10 cellular contexts compared by ENCODE assay signal in genomic region chr15:52683585-52683984, GRCh38. TPM values are rescaled to one million over a fixed set of nuclear protein-coding genes. Genes with fewer than 3 reads are reported as not detected.
DNase-seq lines count a peak whose midpoint lies in the region; ATAC-seq and TF ChIP-seq lines count a peak whose summit lies in the region.
"Had no signal": no experiment of that assay in that cellular context is flagged by ENCODE, and none has a peak within 500 bp of the region (broad histone marks: within the 10 kb centered on the region; RNA-seq: fewer than 3 reads in every experiment).

No MANE protein-coding gene starts in this region.

- H3K36me3 Mint-ChIP-seq in activated CD8-positive, alpha-beta T cell treated with anti-CD3 and anti-CD28 coated beads for 36 hours (ENCODE audit: low read depth) = no peaks in the 10 kb centered on the region

- CTCF ChIA-PET in activated CD8-positive, alpha-beta T cell treated with anti-CD3 and anti-CD28 coated beads for 36 hours (lab: Charles Lee) = interaction anchor here (0.9 kb wide), 1 partner anchor 427 kb away, joined by 3 read pairs; no protein-coding TSS in a partner anchor

- H3K9me3 ChIP-seq in testis = no peaks in the 10 kb centered on the region

- H3K9me3 Mint-ChIP-seq in activated CD8-positive, alpha-beta T cell treated with anti-CD3 and anti-CD28 coated beads for 36 hours = no peaks in the 10 kb centered on the region

- H3K27me3 ChIP-seq in testis = no peaks in the 10 kb centered on the region

- TF ChIP-seq POLR2A in testis (IDR thresholded peaks at IDR 0.05) = no peak

- DNase-seq in GM12865 (ENCODE audit: low read depth) (peak; percentile 69), testis (no peak), medulla oblongata (ENCODE audit: extremely low spot score) (no peak), NCI-H1092 (lab: John Stamatoyannopoulos, UW) (no peak), hippocampal formation (lab: John Stamatoyannopoulos, UW) (no peak)
- no peak for DNase-seq in activated CD8-positive, alpha-beta T cell treated with anti-CD3 and anti-CD28 coated beads for 36 hours
- DNase-seq: mammary epithelial cell, NCI-H1105 had no signal

- no peak overlapping the region for H3K27ac ChIP-seq in testis

- peaks cover 16% of the 10 kb centered on the region for H3K4me1 ChIP-seq in testis

- no peak for TF ChIP-seq CTCF in GM12865 (IDR thresholded peaks at IDR 0.05; ENCODE audit: insufficient read depth, low read depth, low read length, missing control alignments)
- TF ChIP-seq CTCF in activated CD8-positive, alpha-beta T cell treated with anti-CD3 and anti-CD28 coated beads for 36 hours (IDR thresholded peaks at IDR 0.05) = no peak
- TF ChIP-seq CTCF in testis (IDR thresholded peaks at IDR 0.05) = no peak

- WGBS in testis, 2 donors = 20 to 60% methylated on average over 1 of the region's 1 CpG

- H3K36me3 ChIP-seq in testis (ENCODE audit: low read depth, missing control alignments) = no peaks in the 10 kb centered on the region

- H3K4me3 ChIP-seq in GM12865 (ENCODE audit: low read depth, low read length) = no peak overlapping the region
- H3K4me3 ChIP-seq in testis = no peak overlapping the region

- POLR2A ChIA-PET in activated CD8-positive, alpha-beta T cell treated with anti-CD3 and anti-CD28 coated beads for 36 hours (lab: Charles Lee) = interaction anchor here (0.9 kb wide), 1 partner anchor 157 kb away, joined by 3 read pairs; no protein-coding TSS in a partner anchor

- peak; percentile 40 for ATAC-seq in GM21360 (IDR thresholded peaks at IDR 0.05; ENCODE audit: unreplicated experiment)
- peak; percentile 53 for ATAC-seq in HG03354 (IDR thresholded peaks at IDR 0.05; ENCODE audit: poor library complexity, severe bottlenecking, unreplicated experiment)
- no peak for ATAC-seq in activated CD8-positive, alpha-beta T cell treated with anti-CD3 and anti-CD28 coated beads for 36 hours

- H3K4me1 Mint-ChIP-seq in activated CD8-positive, alpha-beta T cell treated with anti-CD3 and anti-CD28 coated beads for 36 hours (ENCODE audit: low read depth) = peaks cover 24% of the 10 kb centered on the region

- no peak overlapping the region for H3K4me3 Mint-ChIP-seq in activated CD8-positive, alpha-beta T cell treated with anti-CD3 and anti-CD28 coated beads for 36 hours

- intact Hi-C loops in activated CD8-positive, alpha-beta T cell treated with anti-CD3 and anti-CD28 coated beads for 36 hours (cut with micrococcal nuclease) = loop anchor here (5.0 to 10.0 kb wide), 2 partner anchors 119 to 351 kb away; partner anchors contain the start of gene ARPP19
- intact Hi-C loops in testis (cut with DNase I; ENCODE audit: low total_unique reads) = no loop called here

- peak overlapping the region; percentile 58 for H3K27ac Mint-ChIP-seq in activated CD8-positive, alpha-beta T cell treated with anti-CD3 and anti-CD28 coated beads for 36 hours

- no peaks in the 10 kb centered on the region for H3K27me3 Mint-ChIP-seq in activated CD8-positive, alpha-beta T cell treated with anti-CD3 and anti-CD28 coated beads for 36 hours

RNA-seq across cellular contexts. Expression of gene ATOSA, which starts 4.4 kb away (rescaled TPM):
- 10 to 100 TPM; 13.1 TPM for total RNA-seq in activated CD8-positive, alpha-beta T cell treated with anti-CD3 and anti-CD28 coated beads for 36 hours
- 100 to 1,000 TPM; 128 to 129 TPM for total RNA-seq in testis
- polyA plus RNA-seq in testis (ENCODE audit: insufficient read depth, low read depth, low replicate concordance) = 37.9 TPM

Comparison
In these comparisons a context has a peak if more than half of its experiments do, and no peak if none do; other contexts are left out.
1. RNA of gene ATOSA, which starts 4.4 kb away (total RNA-seq): 128 to 129 TPM in testis; 13.1 TPM in activated CD8-positive, alpha-beta T cell treated with anti-CD3 and anti-CD28 coated beads for 36 hours; every median in the first group is over 4 times any median in the second.